8 cellular contexts compared by ENCODE assay signal in genomic region chrY:26670360-26671077, GRCh38.
DNase-seq lines count a peak whose midpoint lies in the region; ATAC-seq lines count a peak whose summit lies in the region.
"Not testable (repeated sequence)": the region's sequence is repeated elsewhere in the genome, so short reads cannot be mapped to it uniquely, and the experiment has no call there.

No MANE protein-coding gene starts in this region.

- not testable (repeated sequence) for H3K9ac ChIP-seq in mesendoderm (ENCODE audit: low read length)

- not testable (repeated sequence) for H3K23ac ChIP-seq in mesendoderm (ENCODE audit: low read length)

- DNase-seq in AG20443 (ENCODE audit: low spot score) = peak; percentile 42
- DNase-seq in HT1080 (ENCODE audit: low read depth) = peak; percentile 58
- peak; percentile 76 for DNase-seq in activated CD4-positive, alpha-beta T cell treated with anti-CD3 and anti-CD28 coated beads, Interleukin-2, amount 10 ng/mL, durations not matched to agents 24 days and 14 days
- DNase-seq in activated naive CD4-positive, alpha-beta T cell treated with anti-CD3 and anti-CD28 coated beads, Interleukin-2, amount 50 U/mL, for 72 hours (ENCODE audit: low spot score in 2 of 2) = peak; percentile 11 to 59
- DNase-seq in fibroblast of peridontal ligament (ENCODE audit: extremely low read depth) = peak; percentile 14
- DNase-seq in mesendoderm = peak; percentile 28
- DNase-seq in stimulated activated effector memory CD8-positive, alpha-beta T cell treated with anti-CD3 and anti-CD28 coated beads, Interleukin-12 subunit alpha, Interleukin-12 subunit beta, amount 100 ng/mL, for 72 hours (ENCODE audit: low spot score in 2 of 2) = peak; percentile 24 to 80

- H3K4me2 ChIP-seq in mesendoderm (ENCODE audit: low read length) = peak overlapping the region; percentile 0

- not testable (repeated sequence) for H3K27me3 ChIP-seq in mesendoderm (ENCODE audit: insufficient read depth, low read length, poor library complexity)

- H3K27ac Mint-ChIP-seq in activated CD4-positive, alpha-beta T cell treated with anti-CD3 and anti-CD28 coated beads, Interleukin-2, amount 10 ng/mL, durations not matched to agents 24 days and 14 days; activated naive CD4-positive, alpha-beta T cell treated with anti-CD3 and anti-CD28 coated beads, Interleukin-2, amount 50 U/mL, for 72 hours; stimulated activated effector memory CD8-positive, alpha-beta T cell treated with anti-CD3 and anti-CD28 coated beads, Interleukin-12 subunit alpha, Interleukin-12 subunit beta, amount 100 ng/mL, for 72 hours: not testable (repeated sequence)

- not testable (repeated sequence) for H3K79me2 ChIP-seq in mesendoderm (ENCODE audit: control insufficient read depth, insufficient read depth, low read length)

- H3K27ac ChIP-seq in mesendoderm (ENCODE audit: low read depth, low read length) = not testable (repeated sequence)

- not testable (repeated sequence) for H4K5ac ChIP-seq in mesendoderm (ENCODE audit: low read length)

- H2BK5ac ChIP-seq in mesendoderm (ENCODE audit: low read length) = not testable (repeated sequence)

- not testable (repeated sequence) for H3K4ac ChIP-seq in mesendoderm (ENCODE audit: low read depth, low read length)

- H3K18ac ChIP-seq in mesendoderm (ENCODE audit: low read length) = not testable (repeated sequence)

- peaks cover 25% of the 10 kb centered on the region for H3K9me3 Mint-ChIP-seq in activated CD4-positive, alpha-beta T cell treated with anti-CD3 and anti-CD28 coated beads, Interleukin-2, amount 10 ng/mL, durations not matched to agents 24 days and 14 days
- peaks cover 35 to 42% of the 10 kb centered on the region in 2 donors for H3K9me3 Mint-ChIP-seq in activated naive CD4-positive, alpha-beta T cell treated with anti-CD3 and anti-CD28 coated beads, Interleukin-2, amount 50 U/mL, for 72 hours
- peaks cover 24% of the 10 kb centered on the region for H3K9me3 Mint-ChIP-seq in stimulated activated effector memory CD8-positive, alpha-beta T cell treated with anti-CD3 and anti-CD28 coated beads, Interleukin-12 subunit alpha, Interleukin-12 subunit beta, amount 100 ng/mL, for 72 hours

- not testable (repeated sequence) for H4K8ac ChIP-seq in mesendoderm (ENCODE audit: low read depth, low read length)

- H3K36me3 ChIP-seq in mesendoderm (ENCODE audit: control insufficient read depth, insufficient read depth, low read length) = not testable (repeated sequence)

- intact Hi-C loops in activated CD4-positive, alpha-beta T cell treated with anti-CD3 and anti-CD28 coated beads, Interleukin-2, amount 10 ng/mL, durations not matched to agents 24 days and 14 days (cut with micrococcal nuclease) = not testable (repeated sequence)

- peak overlapping the region; percentile 14 for H3K4me3 ChIP-seq in mesendoderm (ENCODE audit: low read length)

- H2BK15ac ChIP-seq in mesendoderm (replicated peaks; ENCODE audit: low read depth) = not testable (repeated sequence)

- H3K4me1 Mint-ChIP-seq in activated CD4-positive, alpha-beta T cell treated with anti-CD3 and anti-CD28 coated beads, Interleukin-2, amount 10 ng/mL, durations not matched to agents 24 days and 14 days; stimulated activated effector memory CD8-positive, alpha-beta T cell treated with anti-CD3 and anti-CD28 coated beads, Interleukin-12 subunit alpha, Interleukin-12 subunit beta, amount 100 ng/mL, for 72 hours: not testable (repeated sequence)

- H3K36me3 Mint-ChIP-seq in activated CD4-positive, alpha-beta T cell treated with anti-CD3 and anti-CD28 coated beads, Interleukin-2, amount 10 ng/mL, durations not matched to agents 24 days and 14 days (ENCODE audit: low read depth) = peaks cover 16% of the 10 kb centered on the region
- peaks cover 27 to 41% of the 10 kb centered on the region in 2 donors for H3K36me3 Mint-ChIP-seq in activated naive CD4-positive, alpha-beta T cell treated with anti-CD3 and anti-CD28 coated beads, Interleukin-2, amount 50 U/mL, for 72 hours
- H3K36me3 Mint-ChIP-seq in stimulated activated effector memory CD8-positive, alpha-beta T cell treated with anti-CD3 and anti-CD28 coated beads, Interleukin-12 subunit alpha, Interleukin-12 subunit beta, amount 100 ng/mL, for 72 hours = not testable (repeated sequence)

- H2BK120ac ChIP-seq in mesendoderm (ENCODE audit: low read depth, low read length) = not testable (repeated sequence)

- not testable (repeated sequence) for H3K27me3 Mint-ChIP-seq in activated CD4-positive, alpha-beta T cell treated with anti-CD3 and anti-CD28 coated beads, Interleukin-2, amount 10 ng/mL, durations not matched to agents 24 days and 14 days

- H2AK5ac ChIP-seq in mesendoderm (ENCODE audit: low read length) = not testable (repeated sequence)

- peak; percentile 40 for ATAC-seq in GM19455 (IDR thresholded peaks at IDR 0.05; ENCODE audit: unreplicated experiment)
- not testable (repeated sequence) for ATAC-seq in activated naive CD4-positive, alpha-beta T cell treated with anti-CD3 and anti-CD28 coated beads, Interleukin-2, amount 50 U/mL, for 72 hours
- ATAC-seq in stimulated activated effector memory CD8-positive, alpha-beta T cell treated with anti-CD3 and anti-CD28 coated beads, Interleukin-12 subunit alpha, Interleukin-12 subunit beta, amount 100 ng/mL, for 72 hours = peak; percentile 51

- not testable (repeated sequence) for H3K4me1 ChIP-seq in mesendoderm (ENCODE audit: control insufficient read depth, low read depth, low read length)

- H3K79me1 ChIP-seq in mesendoderm (ENCODE audit: low read length) = not testable (repeated sequence)

- not testable (repeated sequence) for H3K56ac ChIP-seq in mesendoderm (ENCODE audit: low read length)

- WGBS in mesendoderm (ENCODE audit: extremely low coverage, insufficient coverage, low lambda C conversion rate) = 100% methylated on average over 17 of the region's 19 CpGs

- H3K4me3 Mint-ChIP-seq in activated CD4-positive, alpha-beta T cell treated with anti-CD3 and anti-CD28 coated beads, Interleukin-2, amount 10 ng/mL, durations not matched to agents 24 days and 14 days; stimulated activated effector memory CD8-positive, alpha-beta T cell treated with anti-CD3 and anti-CD28 coated beads, Interleukin-12 subunit alpha, Interleukin-12 subunit beta, amount 100 ng/mL, for 72 hours: not testable (repeated sequence)

Comparison
In these comparisons a context has a peak if more than half of its experiments do, and no peak if none do; other contexts are left out.
1. DNase-seq: peak in every context shown above with its lines; median percentile 76 in activated CD4-positive, alpha-beta T cell treated with anti-CD3 and anti-CD28 coated beads, Interleukin-2, amount 10 ng/mL, durations not matched to agents 24 days and 14 days; 58 in HT1080; 52 in stimulated activated effector memory CD8-positive, alpha-beta T cell treated with anti-CD3 and anti-CD28 coated beads, Interleukin-12 subunit alpha, Interleukin-12 subunit beta, amount 100 ng/mL, for 72 hours; 42 in AG20443; 35 in activated naive CD4-positive, alpha-beta T cell treated with anti-CD3 and anti-CD28 coated beads, Interleukin-2, amount 50 U/mL, for 72 hours; 28 in mesendoderm; 14 in fibroblast of peridontal ligament.